ENCODE assay signal across 9 cellular contexts in the genomic region with DNA sequence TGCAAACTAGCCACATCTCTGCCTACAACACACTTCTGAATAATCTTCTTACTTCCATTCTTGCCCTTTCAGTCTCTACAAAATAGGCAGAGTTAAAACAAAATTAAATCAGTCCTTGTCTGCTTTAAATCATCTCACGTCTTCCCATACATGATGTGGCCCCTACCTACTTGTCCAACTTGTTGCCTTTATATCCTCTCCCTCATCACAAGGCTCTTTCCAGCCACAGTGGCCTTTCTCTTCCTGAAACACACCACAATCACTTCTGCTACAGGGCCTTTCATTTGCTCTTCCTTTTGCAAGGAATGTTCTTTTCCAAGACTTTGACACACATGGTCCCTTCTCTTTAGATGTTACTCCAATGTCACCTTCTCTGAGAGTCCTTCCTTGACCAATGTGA. TPM values are rescaled to one million over a fixed set of nuclear protein-coding genes. Genes with fewer than 3 reads are reported as not detected.
DNase-seq lines count a peak whose midpoint lies in the region; ATAC-seq, FAIRE-seq and TF ChIP-seq lines count a peak whose summit lies in the region.
"Had no signal": no experiment of that assay in that cellular context is flagged by ENCODE, and none has a peak within 500 bp of the region (broad histone marks: within the 10 kb centered on the region; RNA-seq: fewer than 3 reads in every experiment).

No MANE protein-coding gene starts in this region.

- H3K27ac ChIP-seq in DND-41 (ENCODE audit: low read length) (peak overlapping the region; percentile 98), endothelial cell of umbilical vein (ENCODE audit: insufficient read depth, low read depth, low read length) (no peak overlapping the region), trophoblast cell (ENCODE audit: low read depth, low read length) (no peak overlapping the region)

- peaks cover 11% of the 10 kb centered on the region for H3K79me1 ChIP-seq in trophoblast cell (ENCODE audit: low read length)

- H3K36me3 ChIP-seq in DND-41 (ENCODE audit: insufficient read depth, low read length) = peaks cover 33% of the 10 kb centered on the region
- no peaks in the 10 kb centered on the region for H3K36me3 ChIP-seq in endothelial cell of umbilical vein (ENCODE audit: control insufficient read depth in 2 of 2, extremely low read depth in 1 of 2, insufficient read depth in 2 of 2, low read length in 2 of 2)
- H3K36me3 ChIP-seq in trophoblast cell (ENCODE audit: control insufficient read depth in 1 of 2, insufficient read depth in 2 of 2, low read length in 2 of 2) = no peaks in the 10 kb centered on the region

- H3K27me3 ChIP-seq in DND-41 (ENCODE audit: insufficient read depth, low read length, poor library complexity) (no peaks in the 10 kb centered on the region), endothelial cell of umbilical vein (ENCODE audit: control insufficient read depth in 2 of 2, insufficient read depth in 2 of 2, low read length in 2 of 2) (no peaks in the 10 kb centered on the region), trophoblast cell (ENCODE audit: insufficient read depth, low read length) (no peaks in the 10 kb centered on the region)

- POLR2A ChIA-PET in endothelial cell of umbilical vein (lab: Charles Lee) = no interaction called here

- H3K18ac ChIP-seq in trophoblast cell (ENCODE audit: low read length) = no peak overlapping the region

- no peaks in the 10 kb centered on the region for H3K9me1 ChIP-seq in endothelial cell of umbilical vein (replicated peaks; ENCODE audit: control insufficient read depth, extremely low read depth, insufficient read depth, low read length)

- H2AK5ac ChIP-seq in trophoblast cell (ENCODE audit: low read length) = no peak overlapping the region

- H3K4me3 ChIP-seq in DND-41 (ENCODE audit: low read depth in 1 of 2, low read length in 2 of 2) = peak overlapping the region; percentile 43 to 66
- H3K4me3 ChIP-seq in endothelial cell of umbilical vein (replicated peaks in 1 of 3; ENCODE audit: insufficient read depth in 1 of 3, low read depth in 1 of 3, low read length in 3 of 3) = peak overlapping the region; percentile 89 to 99 (median 99)
- no peak overlapping the region for H3K4me3 ChIP-seq in trophoblast cell (ENCODE audit: low read depth, low read length)

- H2BK120ac ChIP-seq in trophoblast cell (ENCODE audit: insufficient read depth, low read length, poor library complexity) = no peak overlapping the region

- TF ChIP-seq CTCF in DND-41 (IDR thresholded peaks at IDR 0.05; ENCODE audit: borderline replicate concordance, extremely low read depth, low read length, poor library complexity, severe bottlenecking) = no peak
- no peak for TF ChIP-seq CTCF in endothelial cell of umbilical vein (IDR thresholded peaks at IDR 0.05; ENCODE audit: extremely low read depth in 1 of 2, insufficient read depth in 1 of 2, low read depth in 1 of 2, low read length in 2 of 2)

- no peak overlapping the region for H2BK5ac ChIP-seq in trophoblast cell (ENCODE audit: low read depth, low read length, poor library complexity)

- H4K12ac ChIP-seq in trophoblast cell (ENCODE audit: low read depth, low read length) = no peak overlapping the region

- H3K9me3 ChIP-seq in DND-41 (ENCODE audit: insufficient read depth, low read length, severe bottlenecking) = no peaks in the 10 kb centered on the region
- H3K9me3 ChIP-seq in endothelial cell of umbilical vein (replicated peaks; ENCODE audit: control insufficient read depth, insufficient read depth, low read length) = no peaks in the 10 kb centered on the region
- H3K9me3 ChIP-seq in trophoblast cell (ENCODE audit: insufficient read depth, low read depth, low read length) = no peaks in the 10 kb centered on the region

- no peak for TF ChIP-seq POLR2A in endothelial cell of umbilical vein (IDR thresholded peaks at IDR 0.05; ENCODE audit: low read depth, low read length)

- DNase-seq in DND-41 = no peak
- peak; percentile 9 for DNase-seq in MV-4-11 (lab: John Stamatoyannopoulos, UW)
- DNase-seq in endothelial cell of umbilical vein (ENCODE audit: low read depth, low spot score) = peak; percentile 36
- DNase-seq in trophoblast cell = no peak
- DNase-seq in central memory CD4-positive, alpha-beta T cell = no peak
- DNase-seq in T1000 (lab: John Stamatoyannopoulos, UW) = no peak
- DNase-seq: activated gamma-delta T cell treated with Interleukin-2 at 50 U/mL for 16 hours had no signal

- no peak overlapping the region for H3K23ac ChIP-seq in trophoblast cell (ENCODE audit: low read length)

- no peak for FAIRE-seq in endothelial cell of umbilical vein (lab: Jason Lieb, UNC)

- no peak overlapping the region for H3K14ac ChIP-seq in trophoblast cell (ENCODE audit: low read length)

- BruUV-seq in endothelial cell of umbilical vein (replicated peaks; lab: Mats Ljungman, UMichigan) = no TSS peak

- dilution Hi-C loops in endothelial cell of umbilical vein (cut with MboI; ENCODE audit: extremely low pct_ligation_motif_present, low sequenced_read_pairs) = no loop called here

- H2AFZ ChIP-seq in DND-41 (ENCODE audit: low read depth, low read length) (no peak overlapping the region), endothelial cell of umbilical vein (ENCODE audit: low read depth, low read length) (no peak overlapping the region), trophoblast cell (ENCODE audit: insufficient read depth, low read length, poor library complexity) (no peak overlapping the region)

- peak overlapping the region; percentile 46 for H3K4ac ChIP-seq in trophoblast cell (ENCODE audit: low read depth, low read length)

- no peak overlapping the region for H4K8ac ChIP-seq in trophoblast cell (ENCODE audit: low read depth, low read length)

- H3K4me2 ChIP-seq in DND-41 (ENCODE audit: insufficient read depth, low read length) (peak overlapping the region; percentile 73), endothelial cell of umbilical vein (ENCODE audit: insufficient read depth, low read length) (peak overlapping the region; percentile 96), trophoblast cell (ENCODE audit: low read length) (peak overlapping the region; percentile 60)

- intact Hi-C loops in endothelial cell of umbilical vein (cut with micrococcal nuclease) = no loop called here

- no CpG with 5 or more reads among the region's 1 CpG for WGBS in trophoblast cell (ENCODE audit: extremely low coverage, insufficient coverage, insufficient read length)

- H3K4me1 ChIP-seq in DND-41 (ENCODE audit: insufficient read depth, low read length) (peaks cover 55% of the 10 kb centered on the region), endothelial cell of umbilical vein (ENCODE audit: control insufficient read depth, extremely low read depth, insufficient read depth, low read length) (peaks cover 44% of the 10 kb centered on the region), trophoblast cell (ENCODE audit: control insufficient read depth in 1 of 2, insufficient read depth in 2 of 2, low read length in 2 of 2) (peaks cover 4 to 5% of the 10 kb centered on the region in 2 experiments)

- no peak overlapping the region for H4K91ac ChIP-seq in trophoblast cell (ENCODE audit: low read depth, low read length)

- no peak overlapping the region for H2BK12ac ChIP-seq in trophoblast cell (ENCODE audit: low read length)

- peaks cover 93% of the 10 kb centered on the region for H3K79me2 ChIP-seq in DND-41 (ENCODE audit: insufficient read depth, low read length)
- peaks cover 66% of the 10 kb centered on the region for H3K79me2 ChIP-seq in endothelial cell of umbilical vein (ENCODE audit: control insufficient read depth, insufficient read depth, low read length)
- peaks cover 10% of the 10 kb centered on the region for H3K79me2 ChIP-seq in trophoblast cell (ENCODE audit: control insufficient read depth, insufficient read depth, low read length, poor library complexity)

- peak overlapping the region; percentile 68 for H3K9ac ChIP-seq in DND-41 (ENCODE audit: low read depth, low read length)
- peak overlapping the region; percentile 98 for H3K9ac ChIP-seq in endothelial cell of umbilical vein (replicated peaks; ENCODE audit: extremely low read depth, insufficient read depth, low read length)
- no peak overlapping the region for H3K9ac ChIP-seq in trophoblast cell (ENCODE audit: low read length)

- CTCF ChIA-PET in endothelial cell of umbilical vein (lab: Charles Lee) = interaction anchor here (2.6 to 3.6 kb wide), 3 partner anchors 13 to 20 kb away, joined by 8 to 20 read pairs (median 12); no protein-coding TSS in a partner anchor

- H4K20me1 ChIP-seq in DND-41 (ENCODE audit: insufficient read depth, low read length) (peaks cover 38% of the 10 kb centered on the region; the same call in 1 of the 2 replicates), endothelial cell of umbilical vein (replicated peaks; ENCODE audit: control insufficient read depth, extremely low read depth, insufficient read depth, low read length) (peaks cover 8% of the 10 kb centered on the region)

- no peak for ATAC-seq in DND-41 (ENCODE audit: insufficient read depth, low read depth)
- ATAC-seq in HG03460 (IDR thresholded peaks at IDR 0.05; ENCODE audit: unreplicated experiment) = no peak
- ATAC-seq in HG02885 (IDR thresholded peaks at IDR 0.05; ENCODE audit: poor library complexity, unreplicated experiment) = no peak

TF ChIP-seq in endothelial cell of umbilical vein, 7 proteins besides CTCF, POLR2A, EP300 and RAD21:
- TF ChIP-seq FOS (IDR thresholded peaks at IDR 0.05; ENCODE audit: borderline replicate concordance, insufficient read depth, low read length) = no peak
- TF ChIP-seq JUN (IDR thresholded peaks at IDR 0.05; ENCODE audit: borderline replicate concordance, insufficient read depth, insufficient read length, low read depth) = no peak
- no peak for TF ChIP-seq GATA2 (IDR thresholded peaks at IDR 0.05; ENCODE audit: insufficient read depth, insufficient read length, low read depth, low read length)
- no peak for TF ChIP-seq MYC (IDR thresholded peaks at IDR 0.05; ENCODE audit: low read depth, low read length)
- TF ChIP-seq, protein P1, sequence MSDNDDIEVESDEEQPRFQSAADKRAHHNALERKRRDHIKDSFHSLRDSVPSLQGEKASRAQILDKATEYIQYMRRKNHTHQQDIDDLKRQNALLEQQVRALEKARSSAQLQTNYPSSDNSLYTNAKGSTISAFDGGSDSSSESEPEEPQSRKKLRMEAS (IDR thresholded peaks at IDR 0.05; ENCODE audit: insufficient read depth, insufficient read length) = no peak
- no peak for TF ChIP-seq EZH2 (IDR thresholded peaks at IDR 0.05; ENCODE audit: borderline replicate concordance, low read depth, low read length, severe bottlenecking)
- TF ChIP-seq POLR2AphosphoS5 (IDR thresholded peaks at IDR 0.05; ENCODE audit: insufficient read depth, low read depth, low read length) = no peak

RNA-seq across cellular contexts. Expression of a gene that starts 1.7 kb away (rescaled TPM):
- 43.7 and 54.3 TPM in 2 replicates for total RNA-seq in endothelial cell of umbilical vein
- polyA plus RNA-seq in endothelial cell of umbilical vein = 10.8 and 14.8 TPM in 2 replicates
- 11.4 TPM in 2 replicates for polyA plus RNA-seq in endothelial cell of umbilical vein (2011; cell fraction: cytosol; rRNA removed)
- 90.4 and 116 TPM in 2 replicates for polyA plus RNA-seq in endothelial cell of umbilical vein (2011; cell fraction: nucleus; rRNA removed)
- 24.6 and 33.1 TPM in 2 replicates for polyA plus RNA-seq in endothelial cell of umbilical vein (2012)
- 21.7 and 25.3 TPM in 2 replicates for polyA minus RNA-seq in endothelial cell of umbilical vein
- polyA minus RNA-seq in endothelial cell of umbilical vein (2011; cell fraction: cytosol; rRNA and poly(A)+ RNA removed) = 17.1 TPM
- polyA minus RNA-seq in endothelial cell of umbilical vein (2011; cell fraction: nucleus; rRNA and poly(A)+ RNA removed) = 69.9 and 97.4 TPM in 2 replicates
- polyA plus RNA-seq in trophoblast cell (2013) = 32.7 and 33.0 TPM in 2 replicates

Comparison
In these comparisons a context has a peak if more than half of its experiments do, and no peak if none do; other contexts are left out.
1. DNase-seq: peak in MV-4-11 (single experiment) and endothelial cell of umbilical vein (single experiment); none in DND-41 (single experiment), trophoblast cell (0 of 2), central memory CD4-positive, alpha-beta T cell (single experiment) and T1000 (single experiment).
2. Peak in every context shown above with its lines, with median percentiles within 50 percentile points of each other: H3K4me2 ChIP-seq.